In the genomic region with DNA sequence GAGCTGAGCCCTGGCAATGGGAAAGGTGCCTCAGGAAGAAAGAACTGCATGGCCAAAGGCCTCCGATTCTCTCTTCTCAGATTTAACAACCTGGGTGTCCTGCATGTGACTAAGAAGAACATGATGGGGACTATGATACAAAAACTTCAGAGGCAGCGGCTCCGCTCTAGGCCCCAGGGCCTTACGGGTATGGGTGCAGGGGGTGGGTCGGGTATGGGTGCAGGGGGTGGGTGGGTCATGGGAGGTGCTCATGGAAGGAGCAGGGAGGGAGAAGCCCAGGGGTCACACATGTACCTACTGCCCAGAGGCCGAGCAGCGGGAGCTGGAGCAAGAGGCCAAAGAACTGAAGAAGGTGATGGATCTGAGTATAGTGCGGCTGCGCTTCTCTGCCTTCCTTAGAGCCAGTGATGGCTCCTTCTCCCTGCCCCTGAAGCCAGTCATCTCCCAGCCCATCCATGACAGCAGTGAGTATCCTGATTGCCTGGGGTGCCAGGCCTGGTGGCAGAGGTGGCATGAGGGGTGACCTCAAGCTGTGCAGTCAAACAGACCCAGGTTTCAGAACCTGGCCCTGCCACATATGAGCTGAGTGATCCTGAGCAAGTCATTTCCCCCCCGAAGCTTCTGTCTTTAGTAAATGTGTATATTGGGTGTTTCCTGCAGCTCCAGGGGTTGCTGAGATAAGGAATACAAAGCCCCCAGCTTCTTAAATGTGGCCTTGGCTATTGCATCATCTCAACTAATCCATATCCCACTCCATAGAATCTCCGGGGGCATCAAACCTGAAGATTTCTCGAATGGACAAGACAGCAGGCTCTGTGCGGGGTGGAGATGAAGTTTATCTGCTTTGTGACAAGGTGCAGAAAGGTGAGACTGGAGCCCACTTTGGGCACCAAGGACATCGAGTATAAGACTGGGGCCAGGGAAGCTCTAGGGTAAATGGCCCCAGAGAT, we compare ENCODE assay signal across 11 cellular contexts. TPM values are rescaled to one million over a fixed set of nuclear protein-coding genes. Genes with fewer than 3 reads are reported as not detected.
DNase-seq lines count a peak whose midpoint lies in the region; ATAC-seq and TF ChIP-seq lines count a peak whose summit lies in the region.
"Had no signal": no experiment of that assay in that cellular context is flagged by ENCODE, and none has a peak within 500 bp of the region (broad histone marks: within the 10 kb centered on the region; RNA-seq: fewer than 3 reads in every experiment).

No MANE protein-coding gene starts in this region.

- DNase-seq in CD4-positive, alpha-beta T cell = no peak
- DNase-seq in neural crest cell (ENCODE audit: low read depth, low spot score) (no peak), SHP77 treated with DMSO at 0.1 percent for 48 hours (lab: John Stamatoyannopoulos, UW) (no peak)
- DNase-seq: lower lobe of right lung, NCI-H1694 had no signal

- H3K27ac Mint-ChIP-seq in CD4-positive, alpha-beta T cell = peak overlapping the region; percentile 100
- peak overlapping the region; percentile 97 for H3K27ac Mint-ChIP-seq in activated naive CD8-positive, alpha-beta T cell
- no peak overlapping the region for H3K27ac Mint-ChIP-seq in neural crest cell (ENCODE audit: unreplicated experiment)

- no peaks in the 10 kb centered on the region for H3K27me3 Mint-ChIP-seq in CD4-positive, alpha-beta T cell
- no peaks in the 10 kb centered on the region for H3K27me3 Mint-ChIP-seq in activated naive CD8-positive, alpha-beta T cell
- peaks cover 13% of the 10 kb centered on the region for H3K27me3 Mint-ChIP-seq in neural crest cell (ENCODE audit: low read depth)

- H3K36me3 Mint-ChIP-seq in CD4-positive, alpha-beta T cell (ENCODE audit: low read depth) = peaks cover 64% of the 10 kb centered on the region
- H3K36me3 Mint-ChIP-seq in activated naive CD8-positive, alpha-beta T cell = peaks cover 2% of the 10 kb centered on the region
- H3K36me3 Mint-ChIP-seq in neural crest cell (ENCODE audit: low read depth) = no peaks in the 10 kb centered on the region

- TF ChIP-seq POLR2A in GM19099 (IDR thresholded peaks at IDR 0.05; ENCODE audit: extremely low read depth, insufficient read length, low read depth) = peak; percentile 16

- peaks cover 54% of the 10 kb centered on the region for H3K4me1 Mint-ChIP-seq in CD4-positive, alpha-beta T cell (ENCODE audit: low read depth)
- peaks cover 39% of the 10 kb centered on the region for H3K4me1 Mint-ChIP-seq in activated naive CD8-positive, alpha-beta T cell (ENCODE audit: low read depth)
- H3K4me1 Mint-ChIP-seq in neural crest cell = peaks cover 38% of the 10 kb centered on the region

- CTCF ChIA-PET in CD4-positive, alpha-beta T cell (lab: Charles Lee) = no interaction called here

- no peak for ATAC-seq in CD4-positive, alpha-beta T cell (ENCODE audit: poor library complexity)
- ATAC-seq in HG03520 (IDR thresholded peaks at IDR 0.05; ENCODE audit: unreplicated experiment) (no peak), GM18867 (IDR thresholded peaks at IDR 0.05; ENCODE audit: unreplicated experiment) (no peak), GM21381 (IDR thresholded peaks at IDR 0.05; ENCODE audit: unreplicated experiment) (no peak)
- ATAC-seq: lower lobe of right lung had no signal

- peak overlapping the region; percentile 92 for H3K4me3 Mint-ChIP-seq in CD4-positive, alpha-beta T cell
- peak overlapping the region; percentile 92 for H3K4me3 Mint-ChIP-seq in activated naive CD8-positive, alpha-beta T cell
- peak overlapping the region; percentile 92 for H3K4me3 Mint-ChIP-seq in neural crest cell

- no peaks in the 10 kb centered on the region for H3K27me3 ChIP-seq in CD4-positive, alpha-beta T cell (ENCODE audit: control insufficient read depth, insufficient read depth, low read length)
- H3K27me3 ChIP-seq: Peyer's patch had no signal

- POLR2A ChIA-PET in CD4-positive, alpha-beta T cell (lab: Charles Lee) = interaction anchor here (0.9 to 4.1 kb wide), 5 partner anchors 12 to 167 kb away, joined by 3 to 34 read pairs (median 14); partner anchors contain the start of genes C10orf95 and FBXL15

- H3K9me3 Mint-ChIP-seq in CD4-positive, alpha-beta T cell = no peaks in the 10 kb centered on the region
- H3K9me3 Mint-ChIP-seq in activated naive CD8-positive, alpha-beta T cell (ENCODE audit: low read depth) = no peaks in the 10 kb centered on the region
- no peaks in the 10 kb centered on the region for H3K9me3 Mint-ChIP-seq in neural crest cell

- TF ChIP-seq CTCF in CD4-positive, alpha-beta T cell (IDR thresholded peaks at IDR 0.05) = no peak
- no peak for TF ChIP-seq CTCF in neural crest cell (conservative IDR thresholded peaks at IDR 0.05)

- intact Hi-C loops in CD4-positive, alpha-beta T cell (cut with DNase I, micrococcal nuclease) = loop anchor here (2.0 to 10.0 kb wide), 6 partner anchors 23 to 347 kb away; partner anchors contain the start of genes FBXL15 (in 1 of the 2), GBF1 (in 1 of the 2), TRIM8 (in 1 of the 2) and WBP1L (in 1 of the 2)

- peak overlapping the region; percentile 100 for H3K27ac ChIP-seq in CD4-positive, alpha-beta T cell (ENCODE audit: low read depth, low read length)
- H3K27ac ChIP-seq: lower lobe of right lung had no signal

- no peaks in the 10 kb centered on the region for H3K9me3 ChIP-seq in CD4-positive, alpha-beta T cell (ENCODE audit: control insufficient read depth, low read length)
- H3K9me3 ChIP-seq: lower lobe of right lung, Peyer's patch had no signal

RNA-seq across cellular contexts. Expression of gene NFKB2, which starts 2.0 kb away (rescaled TPM):
- total RNA-seq in CD4-positive, alpha-beta T cell = 100 to 1,000 TPM; 240 to 256 TPM
- total RNA-seq in neural crest cell = 22.9 and 26.1 TPM in 2 replicates

RNA-seq across cellular contexts. Expression of gene PSD, which starts 21.1 kb away (rescaled TPM):
- 10 to 100 TPM; 16.7 to 17.8 TPM for total RNA-seq in CD4-positive, alpha-beta T cell
- total RNA-seq in neural crest cell = 36.1 and 37.4 TPM in 2 replicates

RNA-seq across cellular contexts. Expression of gene FBXL15, which starts 23.1 kb away (rescaled TPM):
- 10 to 100 TPM; 10.2 to 10.4 TPM for total RNA-seq in CD4-positive, alpha-beta T cell
- total RNA-seq in neural crest cell = 24.8 and 25.6 TPM in 2 replicates

RNA-seq across cellular contexts. Expression of gene CUEDC2, which starts 34.9 kb away (rescaled TPM):
- total RNA-seq in CD4-positive, alpha-beta T cell = 10 to 100 TPM; 25.5 to 25.6 TPM
- 118 and 121 TPM in 2 replicates for total RNA-seq in neural crest cell

RNA-seq across cellular contexts. Expression of gene C10orf95, which starts 53.8 kb away (rescaled TPM):
- under 1 TPM; 0.16 to 0.28 TPM for total RNA-seq in CD4-positive, alpha-beta T cell
- 0.21 and 0.27 TPM in 2 replicates for total RNA-seq in neural crest cell
